In genomic region chr10:124011464-124011863, GRCh38 we compare ENCODE assay signal across 1 cellular context.
TF ChIP-seq lines count a peak whose summit lies in the region.

No MANE protein-coding gene starts in this region.

TF ChIP-seq in H1, 55 proteins besides CTCF, POLR2A, EP300 and RAD21:
- no peak for TF ChIP-seq USF2 (IDR thresholded peaks at IDR 0.05; ENCODE audit: low read length)
- TF ChIP-seq, protein P1, sequence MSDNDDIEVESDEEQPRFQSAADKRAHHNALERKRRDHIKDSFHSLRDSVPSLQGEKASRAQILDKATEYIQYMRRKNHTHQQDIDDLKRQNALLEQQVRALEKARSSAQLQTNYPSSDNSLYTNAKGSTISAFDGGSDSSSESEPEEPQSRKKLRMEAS (IDR thresholded peaks at IDR 0.05), result peak; percentile 12; the same call in 1 of the 2 replicates
